ENCODE assay signal across 1 cellular context in the genomic region with DNA sequence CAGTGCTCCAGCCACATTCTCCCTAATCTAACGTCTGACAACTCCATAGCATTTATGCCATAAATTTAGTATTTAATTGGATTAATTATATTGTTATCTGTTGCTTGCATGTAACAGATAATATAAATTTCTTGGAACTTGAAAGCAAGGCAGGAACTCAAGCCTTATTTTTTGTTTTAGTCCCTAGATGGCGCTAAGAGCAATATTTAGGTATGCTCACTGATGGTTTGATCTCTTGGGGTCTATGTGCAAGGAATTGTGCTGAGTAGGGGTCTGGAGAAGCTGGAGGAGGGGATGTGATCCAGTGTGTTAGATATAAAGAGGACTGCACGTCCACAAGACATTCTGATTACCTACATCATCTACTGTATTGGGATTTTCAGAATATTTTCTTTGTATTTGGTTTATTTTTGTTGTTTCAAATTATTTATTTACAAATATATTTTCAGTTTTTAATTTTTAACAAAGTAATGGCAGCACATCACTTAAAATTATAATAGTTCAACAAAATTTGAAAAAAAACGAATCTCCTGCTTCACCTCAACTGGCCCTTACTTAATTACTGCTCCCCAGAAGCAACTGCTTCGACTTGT.
TF ChIP-seq lines count a peak whose summit lies in the region.

No MANE protein-coding gene starts in this region.

TF ChIP-seq in HCT116, 20 proteins besides CTCF, POLR2A, EP300 and RAD21 (continued from another document):
- no peak for TF ChIP-seq REST (IDR thresholded peaks at IDR 0.05; ENCODE audit: low read depth)
- no peak for TF ChIP-seq ZBTB33 (IDR thresholded peaks at IDR 0.05; ENCODE audit: extremely low read depth, insufficient replicate concordance, low read length)
- no peak for TF ChIP-seq POLR2AphosphoS5 (IDR thresholded peaks at IDR 0.05; ENCODE audit: low read depth, low read length)
- TF ChIP-seq EGR1 (IDR thresholded peaks at IDR 0.05; ENCODE audit: low read depth): no peak
- no peak for TF ChIP-seq SRF (IDR thresholded peaks at IDR 0.05; ENCODE audit: low read depth)
- TF ChIP-seq SIN3A (IDR thresholded peaks at IDR 0.05; ENCODE audit: low read depth): no peak
- TF ChIP-seq EZH2phosphoT487 (IDR thresholded peaks at IDR 0.05; ENCODE audit: borderline replicate concordance): no peak
- TF ChIP-seq ELF1 (IDR thresholded peaks at IDR 0.05; ENCODE audit: borderline replicate concordance, low read depth): no peak
- no peak for TF ChIP-seq CBX3 (IDR thresholded peaks at IDR 0.05; ENCODE audit: low read depth)
- TF ChIP-seq YY1 (IDR thresholded peaks at IDR 0.05; ENCODE audit: extremely low read depth, insufficient replicate concordance, low read depth, low read length): no peak
- TF ChIP-seq TCF7L2 (IDR thresholded peaks at IDR 0.05; ENCODE audit: borderline replicate concordance, extremely low read depth, insufficient read depth, insufficient read length): no peak
- TF ChIP-seq CEBPB (IDR thresholded peaks at IDR 0.05; ENCODE audit: low read depth): no peak
- TF ChIP-seq EZH2 (IDR thresholded peaks at IDR 0.05): no peak
- TF ChIP-seq JUND (IDR thresholded peaks at IDR 0.05): no peak
TF ChIP-seq in HCT116: peak in this region for 0.
